10 cellular contexts compared by ENCODE assay signal in genomic region chr1:220281159-220281574, GRCh38. TPM values are rescaled to one million over a fixed set of nuclear protein-coding genes. Genes with fewer than 3 reads are reported as not detected.
A peak's percentile ranks its signal among the peaks of the same experiment; 100 is the strongest.
DNase-seq lines count a peak whose midpoint lies in the region; ATAC-seq, FAIRE-seq and TF ChIP-seq lines count a peak whose summit lies in the region.
"Had no signal": no experiment of that assay in that cellular context is flagged by ENCODE, and none has a peak within 500 bp of the region (broad histone marks: within the 10 kb centered on the region; RNA-seq: fewer than 3 reads in every experiment).

No MANE protein-coding gene starts in this region.

- H3K27me3 Mint-ChIP-seq in activated naive CD4-positive, alpha-beta T cell treated with anti-CD3 and anti-CD28 coated beads for 36 hours (ENCODE audit: low read depth), result peaks cover 2% of the 10 kb centered on the region

- H3K4me3 ChIP-seq in A549 (no peak overlapping the region), GM12875 (ENCODE audit: low read depth, low read length) (no peak overlapping the region)

- H3K4me1 Mint-ChIP-seq in activated naive CD4-positive, alpha-beta T cell treated with anti-CD3 and anti-CD28 coated beads for 36 hours (ENCODE audit: low read depth), result no peaks in the 10 kb centered on the region

- no peak overlapping the region for H3K4me3 Mint-ChIP-seq in activated naive CD4-positive, alpha-beta T cell treated with anti-CD3 and anti-CD28 coated beads for 36 hours

- H3K27ac Mint-ChIP-seq in activated naive CD4-positive, alpha-beta T cell treated with anti-CD3 and anti-CD28 coated beads for 36 hours, result no peak overlapping the region

- H3K9me3 ChIP-seq in A549, result no peaks in the 10 kb centered on the region

- TF ChIP-seq POLR2A in A549 (IDR thresholded peaks at IDR 0.05; ENCODE audit: low read length), result no peak
- no peak for TF ChIP-seq POLR2A in erythroblast (IDR thresholded peaks at IDR 0.05; ENCODE audit: low read length)

- no peaks in the 10 kb centered on the region for H3K4me1 ChIP-seq in A549

- 82% methylated on average over 2 of the region's 2 CpGs for WGBS in A549 (ENCODE audit: missing lambda C conversion rate)

- TF ChIP-seq RAD21 in A549 (conservative IDR thresholded peaks at IDR 0.05 in 1 of 2, IDR thresholded peaks at IDR 0.05 in 1 of 2), result peak; percentile 55 to 62; a peak in 4 of 5 replicates

- no peak for TF ChIP-seq EP300 in A549 (IDR thresholded peaks at IDR 0.05)

- intact Hi-C loops in activated naive CD4-positive, alpha-beta T cell treated with anti-CD3 and anti-CD28 coated beads for 36 hours (cut with micrococcal nuclease), result loop anchor here (1.0 kb wide), 1 partner anchor 452 kb away; no protein-coding TSS in a partner anchor

- H3K36me3 Mint-ChIP-seq in activated naive CD4-positive, alpha-beta T cell treated with anti-CD3 and anti-CD28 coated beads for 36 hours (ENCODE audit: low read depth), result no peaks in the 10 kb centered on the region

- no peaks in the 10 kb centered on the region for H3K9me3 Mint-ChIP-seq in activated naive CD4-positive, alpha-beta T cell treated with anti-CD3 and anti-CD28 coated beads for 36 hours

- ATAC-seq in A549, result peak; percentile 56 to 77; a peak in 5 of 6 replicates
- ATAC-seq in HG02840 (IDR thresholded peaks at IDR 0.05; ENCODE audit: low FRiP score, unreplicated experiment), result no peak
- no peak for ATAC-seq in HG03378 (IDR thresholded peaks at IDR 0.05; ENCODE audit: unreplicated experiment)

- DNase-seq in A549 (ENCODE audit: low read depth in 1 of 2, low spot score in 1 of 2) (peak; percentile 12 to 26), NCI-H69 (lab: John Stamatoyannopoulos, UW) (peak; percentile 44), erythroblast (lab: John Stamatoyannopoulos, UW) (peak; percentile 24 to 28), T-helper 9 cell (no peak)
- DNase-seq in activated naive CD4-positive, alpha-beta T cell treated with anti-CD3 and anti-CD28 coated beads for 36 hours, result no peak
- DNase-seq: effector CD8-positive, alpha-beta T cell had no signal

- no peak overlapping the region for H3K27ac ChIP-seq in A549

- POLR2A ChIA-PET in A549 (lab: Yijun Ruan, JAX), result interaction anchor here (0.9 kb wide), 1 partner anchor 9 kb away, joined by 3 read pairs; the partner anchor contains the start of gene RAB3GAP2

- no peak for FAIRE-seq in A549 (lab: Jason Lieb, UNC)
- FAIRE-seq: GM18507 had no signal

- H3K4me2 ChIP-seq in A549, result no peak overlapping the region

- TF ChIP-seq CTCF in A549 (IDR thresholded peaks at IDR 0.05) (peak; percentile 43), GM12875 (IDR thresholded peaks at IDR 0.05; ENCODE audit: borderline replicate concordance, insufficient read depth, low read depth, low read length) (peak; percentile 32; the same call in 1 of the 2 replicates)

- CTCF ChIA-PET in A549 (lab: Yijun Ruan, JAX), result interaction anchor here (0.6 to 3.6 kb wide), 36 partner anchors 9 to 531 kb away, joined by 3 to 30 read pairs (median 4); partner anchors contain the start of genes MTARC2 and RAB3GAP2
- CTCF ChIA-PET in activated naive CD4-positive, alpha-beta T cell treated with anti-CD3 and anti-CD28 coated beads for 36 hours (lab: Charles Lee), result interaction anchor here (0.6 to 2.2 kb wide), 4 partner anchors 15 to 64 kb away, joined by 3 to 10 read pairs (median 3); no protein-coding TSS in a partner anchor

TF ChIP-seq in A549, 52 proteins besides CTCF, POLR2A, EP300 and RAD21:
- TF ChIP-seq SMC3 (IDR thresholded peaks at IDR 0.05) (peak; percentile 32; the same call in 1 of the 3 replicates), HEYL (CRISPR knock-in tag; IDR thresholded peaks at IDR 0.05) (no peak), FOSL2 (IDR thresholded peaks at IDR 0.05) (no peak), FOSL2 (CRISPR knock-in tag; IDR thresholded peaks at IDR 0.05) (peak; percentile 35; the same call in 1 of the 2 replicates), ZSCAN20 (CRISPR knock-in tag; IDR thresholded peaks at IDR 0.05) (no peak), HOXA7 (CRISPR knock-in tag; IDR thresholded peaks at IDR 0.05) (no peak), MAZ (IDR thresholded peaks at IDR 0.05; ENCODE audit: borderline replicate concordance, low read depth, low read length) (no peak), TP53 (CRISPR knock-in tag; IDR thresholded peaks at IDR 0.05) (no peak), NR3C1 (IDR thresholded peaks at IDR 0.05) (no peak), E2F6 (IDR thresholded peaks at IDR 0.05; ENCODE audit: borderline replicate concordance, low read depth) (no peak), NFE2L2 (conservative IDR thresholded peaks at IDR 0.05; ENCODE audit: low read length) (no peak), HOXB5 (CRISPR knock-in tag; IDR thresholded peaks at IDR 0.05) (no peak)

RNA-seq across cellular contexts. Expression of gene RAB3GAP2, which starts 8.9 kb away (rescaled TPM):
- polyA plus RNA-seq in A549 (2011; rRNA removed) (42.8 and 43.1 TPM in 2 replicates), A549 (2017; fragmentation: RNase III; extraction: RNeasy Plus Mini Kit Qiagen cat#74134 plus additional on column Dnase treatment) (13.7 to 14.3 TPM (median 14.1 TPM) in 3 replicates)
- 5.3 and 6.2 TPM in 2 replicates for polyA plus RNA-seq in A549 (2012; cell fraction: cytosol; rRNA removed)
- 7.8 and 13.0 TPM in 2 replicates for polyA plus RNA-seq in A549 (2012; cell fraction: nucleus; rRNA removed)
- 57.9 and 74.2 TPM in 2 replicates for polyA minus RNA-seq in A549 (2011; rRNA and poly(A)+ RNA removed)
- total RNA-seq in activated naive CD4-positive, alpha-beta T cell treated with anti-CD3 and anti-CD28 coated beads for 36 hours, result 10 to 100 TPM; 37.3 to 39.6 TPM

Comparison
In these comparisons a context has a peak if more than half of its experiments do, and no peak if none do; other contexts are left out.
1. ATAC-seq: peak in A549 (2 of 2); none in HG02840 (single experiment) and HG03378 (single experiment).
2. DNase-seq: peak in A549 (2 of 2), NCI-H69 (single experiment) and erythroblast (2 of 2); none in T-helper 9 cell (single experiment) and activated naive CD4-positive, alpha-beta T cell treated with anti-CD3 and anti-CD28 coated beads for 36 hours (single experiment).